11 cellular contexts compared by ENCODE assay signal in genomic region chrX:39688219-39688575, GRCh38.
A peak's percentile ranks its signal among the peaks of the same experiment; 100 is the strongest.
DNase-seq lines count a peak whose midpoint lies in the region; TF ChIP-seq lines count a peak whose summit lies in the region.
"Had no signal": no experiment of that assay in that cellular context is flagged by ENCODE, and none has a peak within 500 bp of the region (broad histone marks: within the 10 kb centered on the region; RNA-seq: fewer than 3 reads in every experiment).

No MANE protein-coding gene starts in this region.

- no peaks in the 10 kb centered on the region for H3F3A ChIP-seq in MM.1S (ENCODE audit: insufficient read depth, low read length)

- intact Hi-C loops in esophagus squamous epithelium (cut with DNase I): no loop called here
- intact Hi-C loops in prostate gland (cut with DNase I): no loop called here

- H3K9me2 ChIP-seq in MM.1S (replicated peaks; ENCODE audit: insufficient read depth, low read length): no peaks in the 10 kb centered on the region

- H4K20me1 ChIP-seq in MM.1S (ENCODE audit: insufficient read depth, low read length): no peaks in the 10 kb centered on the region

- H3K36me3 ChIP-seq in MM.1S (replicated peaks; ENCODE audit: insufficient read depth, low read length) (no peaks in the 10 kb centered on the region), esophagus squamous epithelium (no peaks in the 10 kb centered on the region), prostate gland (no peaks in the 10 kb centered on the region)

- H3K79me2 ChIP-seq in MM.1S (ENCODE audit: low read length): no peaks in the 10 kb centered on the region

- H3K9ac ChIP-seq in MM.1S (ENCODE audit: low read length): peak overlapping the region; percentile 35; the same call in 1 of the 2 replicates

- H3K27me3 ChIP-seq in MM.1S (replicated peaks; ENCODE audit: insufficient read depth, low read length) (no peaks in the 10 kb centered on the region), esophagus squamous epithelium (peaks cover 0 to 5% (median 0%) of the 10 kb centered on the region in 4 donors), prostate gland (replicated peaks; ENCODE audit: insufficient read depth) (no peaks in the 10 kb centered on the region)

- H3K4me1 ChIP-seq in MM.1S (ENCODE audit: low read length): no peaks in the 10 kb centered on the region
- peaks cover 4 to 24% (median 7%) of the 10 kb centered on the region in 3 donors for H3K4me1 ChIP-seq in esophagus squamous epithelium
- no peaks in the 10 kb centered on the region for H3K4me1 ChIP-seq in prostate gland (replicated peaks)
- H3K4me1 ChIP-seq: foreskin keratinocyte had no signal

- peak overlapping the region; percentile 52 for H3K4me2 ChIP-seq in MM.1S (ENCODE audit: low read depth, low read length)

- TF ChIP-seq CTCF in C4-2B (conservative IDR thresholded peaks at IDR 0.05) (no peak), MM.1S (IDR thresholded peaks at IDR 0.05; ENCODE audit: low read length) (no peak), esophagus squamous epithelium (IDR thresholded peaks at IDR 0.05) (no peak), retinal pigment epithelial cell (conservative IDR thresholded peaks at IDR 0.05; ENCODE audit: low read depth, low read length) (no peak), prostate gland (IDR thresholded peaks at IDR 0.05) (no peak)

- no peak for TF ChIP-seq POLR2A in esophagus squamous epithelium (IDR thresholded peaks at IDR 0.05)
- no peak for TF ChIP-seq POLR2A in prostate gland (IDR thresholded peaks at IDR 0.05)

- H3K9me3 ChIP-seq in MM.1S (replicated peaks; ENCODE audit: insufficient read depth, low read length): no peaks in the 10 kb centered on the region
- H3K9me3 ChIP-seq in esophagus squamous epithelium: no peaks in the 10 kb centered on the region
- no peaks in the 10 kb centered on the region for H3K9me3 ChIP-seq in prostate gland

- peak overlapping the region; percentile 65; the same call in 1 of the 2 replicates for H2AFZ ChIP-seq in MM.1S (ENCODE audit: low read length)

- DNase-seq in MM.1S (no peak), esophagus squamous epithelium (lab: John Stamatoyannopoulos, UW) (no peak), retinal pigment epithelial cell (ENCODE audit: low read depth) (no peak), prostate gland (ENCODE audit: low spot score) (no peak), activated gamma-delta T cell (lab: John Stamatoyannopoulos, UW) (no peak), NCI-H2196 treated with DMSO at 0.1 percent for 48 hours (lab: John Stamatoyannopoulos, UW; ENCODE audit: unreplicated experiment) (no peak)
- no peak for DNase-seq in effector CD8-positive, alpha-beta T cell (lab: John Stamatoyannopoulos, UW)
- DNase-seq: activated effector memory CD4-positive, alpha-beta T cell treated with Interleukin-2 at 50 U/mL for 16 hours; NCI-H446 treated with DMSO at 0.1 percent for 48 hours had no signal

- H3K4me3 ChIP-seq in MM.1S (ENCODE audit: low read length) (peak overlapping the region; percentile 48), esophagus squamous epithelium (peak overlapping the region; percentile 39 to 66 (median 44)), retinal pigment epithelial cell (ENCODE audit: low read length) (peak overlapping the region; percentile 14), prostate gland (peak overlapping the region in 1 of 2 donors; percentile 37)

- WGBS in esophagus squamous epithelium, 2 donors: 32 to 54% methylated on average over 5 to 8 of the region's 9 CpGs
- 68% methylated on average over 9 of the region's 9 CpGs for WGBS in prostate gland

- H3K27ac ChIP-seq in C4-2B (peak overlapping the region; percentile 73), MM.1S (ENCODE audit: low read length) (no peak overlapping the region), esophagus squamous epithelium (peak overlapping the region in 1 of 4 donors; percentile 77), prostate gland (no peak overlapping the region)
- H3K27ac ChIP-seq: foreskin keratinocyte had no signal
